Comparison of ENCODE assay signal across 21 cellular contexts in the genomic region with DNA sequence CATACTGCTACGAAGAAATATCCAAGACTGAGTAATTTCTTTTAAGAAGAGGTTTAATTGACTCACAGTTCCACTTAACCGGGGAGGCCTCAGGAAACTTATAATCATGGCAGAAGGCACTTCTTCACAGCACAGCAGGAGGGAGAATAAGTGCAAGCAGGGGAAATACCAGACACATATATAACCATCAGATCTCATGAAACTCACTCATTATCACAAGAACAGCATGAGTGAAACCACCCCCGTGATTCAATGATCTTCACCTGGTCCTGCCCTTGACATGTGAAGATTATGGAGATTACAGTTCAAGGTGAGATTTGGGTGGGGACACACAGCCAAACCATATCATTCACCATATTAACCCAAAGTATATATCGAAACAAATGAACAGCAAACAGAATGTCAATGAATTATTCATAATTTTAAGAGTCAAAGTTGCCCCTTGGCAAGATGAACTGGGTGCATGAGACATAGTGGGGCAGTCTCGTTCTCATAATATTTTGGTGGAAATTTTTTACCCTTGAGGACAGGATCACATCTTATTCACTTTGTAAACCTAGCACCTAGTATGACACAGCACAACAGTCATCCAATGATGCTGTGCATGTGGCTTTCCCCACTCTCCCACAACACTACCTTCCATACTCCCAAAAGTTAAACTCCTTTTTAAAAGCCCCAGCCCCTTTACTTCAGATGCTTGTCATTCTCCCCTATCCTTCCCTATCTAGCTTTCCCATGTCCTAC.
"Had no signal": no experiment of that assay in that cellular context is flagged by ENCODE, and none has a peak within 500 bp of the region (broad histone marks: within the 10 kb centered on the region; RNA-seq: fewer than 3 reads in every experiment).

No MANE protein-coding gene starts in this region.

- DNase-seq: colonic mucosa; effector CD8-positive, alpha-beta T cell; endodermal cell; foreskin fibroblast; gastrocnemius medialis; head of caudate nucleus; left ventricle myocardium superior; lower lobe of right lung; right lobe of liver; small intestine; stimulated activated CD4-positive, alpha-beta T cell treated with anti-CD3 and anti-CD28 coated beads, Interleukin-15, amount 100 ng/mL, for 24 hours; stimulated activated CD4-positive, alpha-beta T cell treated with anti-CD3 and anti-CD28 coated beads, Interleukin-4, amount 100 ng/mL, for 1 hour; thyroid gland had no signal

- ATAC-seq: esophagus mucosa; gastrocnemius medialis; left ventricle myocardium superior; lower lobe of right lung; right lobe of liver; stimulated activated memory B cell treated with anti-CD40 and anti-IgM and Interleukin-4, amounts not matched to agents 10 μg/mL and 1 μg/mL and 100 μg/mL, for 72 hours had no signal

- H3K27ac Mint-ChIP-seq: dendritic cell treated with granulocyte-macrophage colony-stimulating factor and Interleukin-4, amounts not matched to agents 40 ng/mL and 50 ng/mL, for 4 days; endodermal cell; nephron; neural progenitor cell; progenitor cell of endocrine pancreas; stimulated activated memory B cell treated with anti-CD40 and anti-IgM and Interleukin-4, amounts not matched to agents 10 μg/mL and 1 μg/mL and 100 μg/mL, for 72 hours; stimulated activated naive CD8-positive, alpha-beta T cell treated with anti-CD3 and anti-CD28 coated beads, Interleukin-15, Interleukin-2, amounts not matched to agents 100 ng/mL and 50 ng/mL, for 24 hours had no signal

- H3K4me1 Mint-ChIP-seq: endodermal cell, neural progenitor cell had no signal

- H3K27me3 Mint-ChIP-seq: dendritic cell treated with granulocyte-macrophage colony-stimulating factor and Interleukin-4, amounts not matched to agents 40 ng/mL and 50 ng/mL, for 4 days; progenitor cell of endocrine pancreas; stimulated activated memory B cell treated with anti-CD40 and anti-IgM and Interleukin-4, amounts not matched to agents 10 μg/mL and 1 μg/mL and 100 μg/mL, for 72 hours; stimulated activated naive CD8-positive, alpha-beta T cell treated with anti-CD3 and anti-CD28 coated beads, Interleukin-15, Interleukin-2, amounts not matched to agents 100 ng/mL and 50 ng/mL, for 24 hours had no signal

- H3K4me3 Mint-ChIP-seq: dendritic cell treated with granulocyte-macrophage colony-stimulating factor and Interleukin-4, amounts not matched to agents 40 ng/mL and 50 ng/mL, for 4 days; endodermal cell; nephron; neural progenitor cell; stimulated activated memory B cell treated with anti-CD40 and anti-IgM and Interleukin-4, amounts not matched to agents 10 μg/mL and 1 μg/mL and 100 μg/mL, for 72 hours; stimulated activated naive CD8-positive, alpha-beta T cell treated with anti-CD3 and anti-CD28 coated beads, Interleukin-15, Interleukin-2, amounts not matched to agents 100 ng/mL and 50 ng/mL, for 24 hours had no signal

- FAIRE-seq: keratinocyte, small intestine had no signal
